Comparison of ENCODE assay signal across 15 cellular contexts in genomic region chr4:93827272-93827947, GRCh38. TPM values are rescaled to one million over a fixed set of nuclear protein-coding genes. Genes with fewer than 3 reads are reported as not detected.
DNase-seq lines count a peak whose midpoint lies in the region; ATAC-seq and TF ChIP-seq lines count a peak whose summit lies in the region.
"Had no signal": no experiment of that assay in that cellular context is flagged by ENCODE, and none has a peak within 500 bp of the region (broad histone marks: within the 10 kb centered on the region; RNA-seq: fewer than 3 reads in every experiment).

No MANE protein-coding gene starts in this region.

- H3K27ac ChIP-seq in right atrium auricular region, result no peak overlapping the region
- H3K27ac ChIP-seq in colonic mucosa, result peak overlapping the region; percentile 15
- H3K27ac ChIP-seq in upper lobe of right lung, result no peak overlapping the region
- no peak overlapping the region for H3K27ac ChIP-seq in left lung
- H3K27ac ChIP-seq: breast epithelium had no signal

- intact Hi-C loops in Right ventricle myocardium inferior (cut with DNase I), result no loop called here
- intact Hi-C loops in colonic mucosa (cut with DNase I), result no loop called here
- intact Hi-C loops in left colon (cut with DNase I, micrococcal nuclease), result no loop called here
- intact Hi-C loops in upper lobe of right lung (cut with DNase I), result no loop called here
- intact Hi-C loops in left lung (cut with DNase I), result no loop called here
- intact Hi-C loops in posterior cingulate gyrus (cut with DNase I), result no loop called here
- intact Hi-C loops in posterior vena cava (cut with DNase I), result no loop called here

- no peak for DNase-seq in Right ventricle myocardium inferior (ENCODE audit: missing footprints)
- DNase-seq in right atrium auricular region (ENCODE audit: low spot score), result no peak
- DNase-seq in colonic mucosa, result peak; percentile 62
- DNase-seq in left colon, result peak; percentile 54 to 60
- no peak for DNase-seq in upper lobe of right lung
- DNase-seq in left lung, result no peak
- DNase-seq in posterior cingulate gyrus, result no peak
- no peak for DNase-seq in posterior vena cava (ENCODE audit: low spot score)
- DNase-seq: NCI-H2029 treated with DMSO at 0.1 percent for 48 hours had no signal

- H3K9ac ChIP-seq in colonic mucosa (ENCODE audit: low read depth in 2 of 2, low read length in 2 of 2), result peak overlapping the region in 1 of 2 donors; percentile 38

- H3K36me3 ChIP-seq in right atrium auricular region (no peaks in the 10 kb centered on the region), colonic mucosa (no peaks in the 10 kb centered on the region), upper lobe of right lung (no peaks in the 10 kb centered on the region), left lung (no peaks in the 10 kb centered on the region)
- H3K36me3 ChIP-seq: breast epithelium had no signal

- peaks cover 16 to 38% of the 10 kb centered on the region in 2 donors for H3K27me3 ChIP-seq in right atrium auricular region
- H3K27me3 ChIP-seq in colonic mucosa, result peaks cover 37% of the 10 kb centered on the region
- peaks cover 72% of the 10 kb centered on the region for H3K27me3 ChIP-seq in upper lobe of right lung
- peaks cover 54 to 77% of the 10 kb centered on the region in 2 donors for H3K27me3 ChIP-seq in left lung

- ATAC-seq in Right ventricle myocardium inferior (peak; percentile 44), left colon (peak; percentile 68), upper lobe of right lung (peak; percentile 36), left lung (no peak)
- ATAC-seq: left lobe of liver had no signal

- peaks cover 0 to 28% of the 10 kb centered on the region in 2 donors for H3K4me1 ChIP-seq in right atrium auricular region
- peaks cover 15% of the 10 kb centered on the region for H3K4me1 ChIP-seq in colonic mucosa
- H3K4me1 ChIP-seq in upper lobe of right lung, result peaks cover 18% of the 10 kb centered on the region
- peaks cover 5 to 9% of the 10 kb centered on the region in 2 donors for H3K4me1 ChIP-seq in left lung

- TF ChIP-seq CTCF in right atrium auricular region (IDR thresholded peaks at IDR 0.05) (no peak), colonic mucosa (IDR thresholded peaks at IDR 0.05) (no peak), upper lobe of right lung (IDR thresholded peaks at IDR 0.05) (no peak), left lung (IDR thresholded peaks at IDR 0.05) (no peak)

- peaks cover 0 to 4% of the 10 kb centered on the region in 2 donors for H3K9me3 ChIP-seq in right atrium auricular region
- no peaks in the 10 kb centered on the region for H3K9me3 ChIP-seq in colonic mucosa
- H3K9me3 ChIP-seq in upper lobe of right lung, result no peaks in the 10 kb centered on the region
- H3K9me3 ChIP-seq in left lung, result no peaks in the 10 kb centered on the region
- H3K9me3 ChIP-seq: breast epithelium had no signal

- no peak overlapping the region for H3K4me3 ChIP-seq in right atrium auricular region
- H3K4me3 ChIP-seq in colonic mucosa, result peak overlapping the region; percentile 43
- H3K4me3 ChIP-seq in upper lobe of right lung, result no peak overlapping the region
- no peak overlapping the region for H3K4me3 ChIP-seq in left lung

RNA-seq across cellular contexts. Expression of gene ATOH1, which starts 1.1 kb away (rescaled TPM):
- not detected for total RNA-seq in Right ventricle myocardium inferior
- not detected for total RNA-seq in right atrium auricular region
- total RNA-seq in colonic mucosa, result 10 to 100 TPM; 34.4 to 73.7 TPM
- 10 to 100 TPM; 73.2 to 87.8 TPM for total RNA-seq in left colon
- not detected for total RNA-seq in upper lobe of right lung
- not detected for total RNA-seq in left lung
- total RNA-seq in posterior vena cava, result not detected
- total RNA-seq: breast epithelium, fibroblast of lung, G401, left lobe of liver, pulmonary artery endothelial cell, RPMI7951 had no signal

Comparison
In these comparisons a context has a peak if more than half of its experiments do, and no peak if none do; other contexts are left out.
1. DNase-seq: peak in colonic mucosa (single experiment) and left colon (2 of 2); none in Right ventricle myocardium inferior (single experiment), right atrium auricular region (single experiment), upper lobe of right lung (single experiment), left lung (0 of 2), posterior cingulate gyrus (0 of 10) and posterior vena cava (single experiment).
2. RNA of gene ATOH1, which starts 1.1 kb away (total RNA-seq): 73.2 to 87.8 TPM in left colon and 34.4 to 73.7 TPM in colonic mucosa; not detected in Right ventricle myocardium inferior (single experiment), not detected in right atrium auricular region, not detected in upper lobe of right lung (single experiment), not detected in left lung and not detected in posterior vena cava; every median in the first group is over 10 times any median in the second.